9 cellular contexts compared by ENCODE assay signal in genomic region chr7:29825750-29826529, GRCh38. TPM values are rescaled to one million over a fixed set of nuclear protein-coding genes. Genes with fewer than 3 reads are reported as not detected.
DNase-seq lines count a peak whose midpoint lies in the region; ATAC-seq and TF ChIP-seq lines count a peak whose summit lies in the region.
"Had no signal": no experiment of that assay in that cellular context is flagged by ENCODE, and none has a peak within 500 bp of the region (broad histone marks: within the 10 kb centered on the region; RNA-seq: fewer than 3 reads in every experiment).

No MANE protein-coding gene starts in this region.

- no peaks in the 10 kb centered on the region for H3K36me3 ChIP-seq in tibial nerve

- no peak for TF ChIP-seq CTCF in tibial nerve (IDR thresholded peaks at IDR 0.05)

- no peak for TF ChIP-seq POLR2A in tibial nerve (IDR thresholded peaks at IDR 0.05)

- DNase-seq in ACHN = peak; percentile 43
- peak; percentile 7 for DNase-seq in OCI-M1 (lab: John Stamatoyannopoulos, UW)
- no peak for DNase-seq in tibial nerve (ENCODE audit: low spot score in 2 of 2)
- no peak for DNase-seq in NCI-H2196 treated with DMSO at 0.1 percent for 48 hours (lab: John Stamatoyannopoulos, UW; ENCODE audit: unreplicated experiment)
- DNase-seq in DMS 273 treated with DMSO at 0.1 percent for 48 hours (lab: John Stamatoyannopoulos, UW) = no peak

- no peak overlapping the region for H3K27ac ChIP-seq in tibial nerve

- in situ Hi-C loops in ACHN (cut with HindIII; ENCODE audit: low pct_ligation_motif_present, low pct_unique_long_range_greater_than_20kb, low sequenced_read_pairs) = no loop called here

- H3K4me3 ChIP-seq in tibial nerve = no peak overlapping the region

- 82% methylated on average over 7 of the region's 7 CpGs for WGBS in tibial nerve, 2 donors

- ATAC-seq in GM18870 (IDR thresholded peaks at IDR 0.05; ENCODE audit: unreplicated experiment) (peak; percentile 90), HG02763 (IDR thresholded peaks at IDR 0.05; ENCODE audit: unreplicated experiment) (peak; percentile 82), HG03045 (IDR thresholded peaks at IDR 0.05; ENCODE audit: unreplicated experiment) (no peak)
- ATAC-seq: Panc1 had no signal

- H3K27me3 ChIP-seq in tibial nerve = no peaks in the 10 kb centered on the region

- no peaks in the 10 kb centered on the region for H3K9me3 ChIP-seq in tibial nerve

- no peaks in the 10 kb centered on the region for H3K4me1 ChIP-seq in tibial nerve

- no peak for TF ChIP-seq EP300 in tibial nerve (IDR thresholded peaks at IDR 0.05)

RNA-seq across cellular contexts. Expression of gene WIPF3, which starts 19.6 kb away (rescaled TPM):
- 1 to 10 TPM; 2.4 to 4.2 (median 3.7) TPM for total RNA-seq in tibial nerve

Comparison
In these comparisons a context has a peak if more than half of its experiments do, and no peak if none do; other contexts are left out.
1. DNase-seq: peak in ACHN (single experiment) and OCI-M1 (single experiment); none in tibial nerve (0 of 2), NCI-H2196 treated with DMSO at 0.1 percent for 48 hours (single experiment) and DMS 273 treated with DMSO at 0.1 percent for 48 hours (single experiment).